9 cellular contexts compared by ENCODE assay signal in the genomic region with DNA sequence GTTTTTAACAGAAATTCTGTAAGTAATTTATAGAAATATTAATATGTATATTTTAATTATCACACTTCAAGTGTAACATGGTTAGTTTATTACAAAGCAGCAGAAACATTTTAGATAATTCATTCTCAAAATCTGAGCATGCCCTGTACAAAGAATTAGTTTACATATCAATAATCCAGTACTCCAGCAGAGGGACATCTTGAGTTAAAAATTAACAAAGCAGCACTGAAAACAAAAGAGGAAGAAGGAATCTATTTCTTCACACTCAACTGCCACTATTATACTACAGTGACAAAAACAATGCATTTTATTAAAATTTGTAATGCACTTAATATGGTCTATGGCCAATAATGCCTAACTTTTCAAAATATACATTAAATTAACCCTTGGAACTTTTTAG.
DNase-seq lines count a peak whose midpoint lies in the region; ATAC-seq, FAIRE-seq and TF ChIP-seq lines count a peak whose summit lies in the region.
"Had no signal": no experiment of that assay in that cellular context is flagged by ENCODE, and none has a peak within 500 bp of the region (broad histone marks: within the 10 kb centered on the region; RNA-seq: fewer than 3 reads in every experiment).

No MANE protein-coding gene starts in this region.

- TF ChIP-seq EP300 in A549 (IDR thresholded peaks at IDR 0.05), result no peak

- H3K4me3 Mint-ChIP-seq in Calu3 (ENCODE audit: low read depth, unreplicated experiment), result no peak overlapping the region

- TF ChIP-seq CTCF in A549 (IDR thresholded peaks at IDR 0.05), result peak; percentile 52
- TF ChIP-seq CTCF in OCI-LY3 (IDR thresholded peaks at IDR 0.05; ENCODE audit: low read depth, low read length), result peak; percentile 46
- TF ChIP-seq CTCF in vagina (IDR thresholded peaks at IDR 0.05), result peak in 1 of 3 experiments; percentile 21
- TF ChIP-seq CTCF in Calu3 (IDR thresholded peaks at IDR 0.05; ENCODE audit: unreplicated experiment), result no peak

- H3K4me1 Mint-ChIP-seq in Calu3 (ENCODE audit: low read depth, unreplicated experiment), result no peaks in the 10 kb centered on the region

- H3K27me3 ChIP-seq in OCI-LY3 (ENCODE audit: low read depth, low read length) (no peaks in the 10 kb centered on the region), vagina (no peaks in the 10 kb centered on the region)
- H3K27me3 ChIP-seq: SJCRH30 had no signal

- H3K79me2 ChIP-seq in OCI-LY3 (ENCODE audit: low read length), result no peaks in the 10 kb centered on the region

- DNase-seq in A549 (ENCODE audit: low read depth in 1 of 2, low spot score in 1 of 2) (peak; percentile 1 to 33), frontal cortex (ENCODE audit: low spot score in 2 of 2) (peak in 1 of 2 donors; percentile 0), vagina (ENCODE audit: extremely low spot score in 2 of 2) (no peak), posterior vena cava (ENCODE audit: low spot score) (no peak), Calu3 (no peak), D341Med (ENCODE audit: low spot score) (no peak)

- no peaks in the 10 kb centered on the region for H3K36me3 Mint-ChIP-seq in Calu3 (ENCODE audit: insufficient read depth, unreplicated experiment)

- CTCF ChIA-PET in A549 (lab: Yijun Ruan, JAX) (interaction anchor here (1.1 to 1.2 kb wide), 5 partner anchors 12 to 325 kb away, joined by 3 to 5 read pairs (median 4); no protein-coding TSS in a partner anchor), Calu3 (lab: Charles Lee) (no interaction called here)

- no peaks in the 10 kb centered on the region for H3K4me1 ChIP-seq in A549
- H3K4me1 ChIP-seq in OCI-LY3 (ENCODE audit: low read length), result no peaks in the 10 kb centered on the region
- H3K4me1 ChIP-seq in vagina, result no peaks in the 10 kb centered on the region
- H3K4me1 ChIP-seq: SJCRH30 had no signal

- H3K4me2 ChIP-seq in A549 (no peak overlapping the region), OCI-LY3 (ENCODE audit: low read length) (no peak overlapping the region)

- FAIRE-seq in A549 (lab: Jason Lieb, UNC) (peak; percentile 98), frontal cortex (lab: Jason Lieb, UNC) (peak; percentile 82)

- no peaks in the 10 kb centered on the region for H3K27me3 Mint-ChIP-seq in Calu3 (ENCODE audit: unreplicated experiment)

- H3K4me3 ChIP-seq in A549 (no peak overlapping the region), OCI-LY3 (ENCODE audit: low read length) (no peak overlapping the region), vagina (no peak overlapping the region)
- H3K4me3 ChIP-seq: SJCRH30 had no signal

- no peak overlapping the region for H3K9ac ChIP-seq in OCI-LY3 (ENCODE audit: low read length)

- POLR2A ChIA-PET in A549 (lab: Yijun Ruan, JAX), result no interaction called here

- H3K36me3 ChIP-seq in OCI-LY3 (replicated peaks; ENCODE audit: low read depth, low read length) (no peaks in the 10 kb centered on the region), vagina (no peaks in the 10 kb centered on the region)
- H3K36me3 ChIP-seq: SJCRH30 had no signal

- H4K20me1 ChIP-seq in OCI-LY3 (ENCODE audit: insufficient read depth, low read length), result no peaks in the 10 kb centered on the region

- intact Hi-C loops in vagina (cut with DNase I), result no loop called here
- intact Hi-C loops in posterior vena cava (cut with DNase I), result loop anchor here (5.0 to 10.0 kb wide), 2 partner anchors 324 to 326 kb away; no protein-coding TSS in a partner anchor
- intact Hi-C loops in Calu3 (cut with micrococcal nuclease; ENCODE audit: unreplicated experiment), result loop anchor here (1.0 kb wide), 1 partner anchor 326 kb away; no protein-coding TSS in a partner anchor

- ATAC-seq in A549 (peak; percentile 39 to 51; a peak in 2 of 6 replicates), HG02610 (IDR thresholded peaks at IDR 0.05; ENCODE audit: unreplicated experiment) (peak; percentile 48)

- H3K27ac ChIP-seq in A549 (no peak overlapping the region), OCI-LY3 (ENCODE audit: low read length) (no peak overlapping the region), vagina (no peak overlapping the region)
- H3K27ac ChIP-seq: SJCRH30 had no signal

- peaks cover 7% of the 10 kb centered on the region for H3K9me3 Mint-ChIP-seq in Calu3 (ENCODE audit: low read depth, unreplicated experiment)

- BruUV-seq in Calu3 (replicated peaks; lab: Mats Ljungman, UMichigan), result no TSS peak

- H2AFZ ChIP-seq in OCI-LY3 (ENCODE audit: low read depth, low read length), result no peak overlapping the region

- TF ChIP-seq RAD21 in A549 (conservative IDR thresholded peaks at IDR 0.05 in 1 of 2, IDR thresholded peaks at IDR 0.05 in 1 of 2), result peak; percentile 68 to 74

- H3K27ac Mint-ChIP-seq in Calu3 (ENCODE audit: unreplicated experiment), result no peak overlapping the region

- H3K9me3 ChIP-seq in A549 (no peaks in the 10 kb centered on the region), OCI-LY3 (ENCODE audit: insufficient read depth, low read length) (no peaks in the 10 kb centered on the region), vagina (no peaks in the 10 kb centered on the region)
- H3K9me3 ChIP-seq: SJCRH30 had no signal

- TF ChIP-seq POLR2A in A549 (IDR thresholded peaks at IDR 0.05; ENCODE audit: low read length) (no peak), vagina (IDR thresholded peaks at IDR 0.05) (no peak)

TF ChIP-seq in A549, 52 proteins besides CTCF, POLR2A, EP300 and RAD21:
- TF ChIP-seq SMC3 (IDR thresholded peaks at IDR 0.05), result peak; percentile 82
- TF ChIP-seq ZNF302 (CRISPR knock-in tag; IDR thresholded peaks at IDR 0.05), result no peak

Comparison
In these comparisons a context has a peak if more than half of its experiments do, and no peak if none do; other contexts are left out.
1. DNase-seq: peak in A549 (2 of 2); none in vagina (0 of 2), posterior vena cava (single experiment), Calu3 (single experiment) and D341Med (single experiment).